ENCODE assay signal across 10 cellular contexts in the genomic region with DNA sequence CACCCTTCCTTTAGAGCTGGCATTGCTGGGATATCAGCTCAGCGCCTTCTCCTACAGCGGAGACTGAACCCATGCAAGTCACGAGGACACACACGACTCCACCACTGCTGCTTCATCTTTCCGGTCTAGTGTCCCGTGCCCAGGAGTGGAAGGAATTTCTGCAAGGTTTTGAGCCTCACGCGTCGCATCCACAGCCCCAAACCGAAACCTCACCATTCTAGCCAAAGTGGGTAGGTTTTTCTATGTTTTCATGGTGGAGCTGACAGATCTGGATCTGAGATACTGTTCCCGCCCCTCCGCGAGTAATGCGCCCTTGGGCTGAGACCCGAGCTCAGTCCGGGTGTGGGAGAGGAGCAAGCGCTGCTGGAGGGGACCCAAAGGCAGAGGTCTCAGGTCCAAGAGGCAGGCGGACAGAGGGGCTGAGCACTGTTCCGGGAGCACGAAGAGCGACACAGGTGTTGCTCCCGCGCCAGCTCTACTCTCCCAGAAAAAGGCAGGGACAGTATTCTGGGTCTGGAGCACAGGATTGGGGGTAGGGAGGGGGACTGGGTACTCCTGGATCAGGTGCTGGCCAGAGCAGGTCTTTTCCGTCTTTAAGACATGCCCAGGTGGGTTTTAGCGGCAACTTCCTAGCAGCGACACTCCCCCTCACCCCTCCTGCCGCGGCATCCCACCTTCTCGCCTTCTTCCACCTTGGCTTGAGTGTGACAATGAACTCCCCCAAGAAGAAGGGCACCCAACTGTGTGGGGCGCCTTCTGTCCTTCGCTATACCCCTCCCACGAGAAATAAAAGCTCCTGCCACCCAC. TPM values are rescaled to one million over a fixed set of nuclear protein-coding genes. Genes with fewer than 3 reads are reported as not detected.
A peak's percentile ranks its signal among the peaks of the same experiment; 100 is the strongest.
DNase-seq lines count a peak whose midpoint lies in the region; ATAC-seq and TF ChIP-seq lines count a peak whose summit lies in the region.
"Had no signal": no experiment of that assay in that cellular context is flagged by ENCODE, and none has a peak within 500 bp of the region (broad histone marks: within the 10 kb centered on the region; RNA-seq: fewer than 3 reads in every experiment).

No MANE protein-coding gene starts in this region.

- H3K4me1 ChIP-seq in lower lobe of right lung (peaks cover 10% of the 10 kb centered on the region), tibial artery (peaks cover 0 to 39% (median 24%) of the 10 kb centered on the region in 4 donors)

- intact Hi-C loops in lower lobe of right lung (cut with DNase I) (no loop called here), tibial artery (cut with DNase I; ENCODE audit: low total_unique reads) (no loop called here)

- peaks cover 15% of the 10 kb centered on the region for H3K36me3 ChIP-seq in MG63
- H3K36me3 ChIP-seq in lower lobe of right lung: no peaks in the 10 kb centered on the region
- H3K36me3 ChIP-seq in tibial artery: no peaks in the 10 kb centered on the region
- H3K36me3 ChIP-seq: HAP-1, SJSA1 had no signal

- H3K9me3 ChIP-seq in MG63 (no peaks in the 10 kb centered on the region), lower lobe of right lung (no peaks in the 10 kb centered on the region), tibial artery (no peaks in the 10 kb centered on the region)
- H3K9me3 ChIP-seq: HAP-1, SJSA1 had no signal

- peak in 1 of 2 donors; percentile 13 for ATAC-seq in lower lobe of right lung

- no peaks in the 10 kb centered on the region for H3K27me3 ChIP-seq in MG63
- peaks cover 75% of the 10 kb centered on the region for H3K27me3 ChIP-seq in lower lobe of right lung (ENCODE audit: low read depth)
- H3K27me3 ChIP-seq in tibial artery: peaks cover 0 to 34% of the 10 kb centered on the region in 2 donors

- H3K27ac ChIP-seq in lower lobe of right lung (no peak overlapping the region), tibial artery (no peak overlapping the region)
- H3K27ac ChIP-seq: epithelial cell of prostate, SJSA1 had no signal

- DNase-seq in MG63 (peak; percentile 63), dedifferentiated amniotic fluid mesenchymal stem cell (ENCODE audit: extremely low spot score) (peak; percentile 68), lower lobe of right lung (no peak), tibial artery (peak; percentile 29 to 62), SW 1271 (lab: John Stamatoyannopoulos, UW) (no peak), NAMALWA (ENCODE audit: low spot score) (no peak)
- DNase-seq in stimulated activated CD4-positive, alpha-beta T cell treated with anti-CD3 and anti-CD28 coated beads, Interleukin-12 subunit alpha, Interleukin-12 subunit beta, amount 100 ng/mL, for 4 hours: no peak

- no peak for TF ChIP-seq CTCF in lower lobe of right lung (IDR thresholded peaks at IDR 0.05)
- TF ChIP-seq CTCF in tibial artery (IDR thresholded peaks at IDR 0.05): no peak

- H3K4me3 ChIP-seq in MG63: peak overlapping the region; percentile 81
- H3K4me3 ChIP-seq in lower lobe of right lung: peak overlapping the region; percentile 34
- H3K4me3 ChIP-seq in tibial artery: peak overlapping the region; percentile 45 to 47
- H3K4me3 ChIP-seq: SJSA1 had no signal

RNA-seq across cellular contexts. Expression of a gene that starts 1.9 kb away (rescaled TPM):
- 15.2 and 22.4 TPM in 2 replicates for total RNA-seq in MG63 (2014; rRNA removed; shearing (Covaris generic); ENCODE audit: low replicate concordance)
- total RNA-seq in lower lobe of right lung: 0.09 TPM

Comparison
In these comparisons a context has a peak if more than half of its experiments do, and no peak if none do; other contexts are left out.
1. DNase-seq: peak in MG63 (single experiment), dedifferentiated amniotic fluid mesenchymal stem cell (single experiment) and tibial artery (2 of 2); none in lower lobe of right lung (single experiment), SW 1271 (0 of 2), stimulated activated CD4-positive, alpha-beta T cell treated with anti-CD3 and anti-CD28 coated beads, Interleukin-12 subunit alpha, Interleukin-12 subunit beta, amount 100 ng/mL, for 4 hours (single experiment) and NAMALWA (single experiment).
2. RNA of a gene that starts 1.9 kb away (total RNA-seq): 15.2 to 22.4 TPM in MG63; 0.09 TPM in lower lobe of right lung (single experiment); every median in the first group is over 10 times any median in the second.
3. Peak in every context shown above with its lines, with median percentiles within 50 percentile points of each other: H3K4me3 ChIP-seq.